ENCODE assay signal across 20 cellular contexts in genomic region chr16:51024703-51025102, GRCh38.
DNase-seq lines count a peak whose midpoint lies in the region; ATAC-seq and TF ChIP-seq lines count a peak whose summit lies in the region.
"Had no signal": no experiment of that assay in that cellular context is flagged by ENCODE, and none has a peak within 500 bp of the region (broad histone marks: within the 10 kb centered on the region; RNA-seq: fewer than 3 reads in every experiment).

No MANE protein-coding gene starts in this region.

- H3K4me1 Mint-ChIP-seq in WTC11, result peaks cover 21% of the 10 kb centered on the region
- peaks cover 15% of the 10 kb centered on the region for H3K4me1 Mint-ChIP-seq in progenitor cell of endocrine pancreas (ENCODE audit: low read depth)
- H3K4me1 Mint-ChIP-seq: CD4-positive, CD25-positive, alpha-beta regulatory T cell; CD8-positive, alpha-beta memory T cell had no signal

- DNase-seq in NCI-H748 (lab: John Stamatoyannopoulos, UW; ENCODE audit: unreplicated experiment) (peak; percentile 5), NCI-H748 treated with DMSO at 0.1 percent for 48 hours (lab: John Stamatoyannopoulos, UW) (no peak), NCI-H146 treated with DMSO at 0.1 percent for 48 hours (lab: John Stamatoyannopoulos, UW; ENCODE audit: unreplicated experiment) (peak; percentile 91), WTC11 (ENCODE audit: low spot score) (no peak), progenitor cell of endocrine pancreas (ENCODE audit: low spot score, unreplicated experiment) (no peak), SW 1271 (lab: John Stamatoyannopoulos, UW) (no peak), Ammon's horn (ENCODE audit: low spot score) (no peak)
- DNase-seq: BE2C; C1 segment of cervical spinal cord; Caco-2; CD4-positive, CD25-positive, alpha-beta regulatory T cell; CD8-positive, alpha-beta memory T cell; DMS153; DMS79; GF-D8; GOT3; H7; HFFc6 had no signal

- ATAC-seq in WTC11 (peak; percentile 75), HG03095 (IDR thresholded peaks at IDR 0.05; ENCODE audit: unreplicated experiment) (no peak)
- ATAC-seq: HCT116 had no signal

- H3K4me3 Mint-ChIP-seq in WTC11 (no peak overlapping the region), progenitor cell of endocrine pancreas (ENCODE audit: low read depth) (no peak overlapping the region)
- H3K4me3 Mint-ChIP-seq: CD4-positive, CD25-positive, alpha-beta regulatory T cell; CD8-positive, alpha-beta memory T cell; HFFc6 had no signal

- no peak for TF ChIP-seq CTCF in WTC11 (IDR thresholded peaks at IDR 0.05)
- TF ChIP-seq CTCF in progenitor cell of endocrine pancreas (IDR thresholded peaks at IDR 0.05; ENCODE audit: unreplicated experiment), result no peak

- H3K27me3 Mint-ChIP-seq in WTC11 (ENCODE audit: low read depth) (peaks cover 3% of the 10 kb centered on the region), progenitor cell of endocrine pancreas (peaks cover 10% of the 10 kb centered on the region)

- H3K27ac Mint-ChIP-seq in WTC11 (no peak overlapping the region; the same call in 1 of the 2 replicates), progenitor cell of endocrine pancreas (peak overlapping the region; percentile 45)
- H3K27ac Mint-ChIP-seq: CD4-positive, CD25-positive, alpha-beta regulatory T cell; CD8-positive, alpha-beta memory T cell; HFFc6 had no signal

- CTCF ChIA-PET in WTC11 (lab: Charles Lee), result no interaction called here

- H3K36me3 Mint-ChIP-seq in WTC11 (no peaks in the 10 kb centered on the region), progenitor cell of endocrine pancreas (ENCODE audit: insufficient read depth) (no peaks in the 10 kb centered on the region)
- H3K36me3 Mint-ChIP-seq: CD4-positive, CD25-positive, alpha-beta regulatory T cell; CD8-positive, alpha-beta memory T cell had no signal

- H3K9me3 Mint-ChIP-seq in WTC11 (no peaks in the 10 kb centered on the region; the same call in 1 of the 2 replicates), progenitor cell of endocrine pancreas (ENCODE audit: low read depth) (no peaks in the 10 kb centered on the region)

- POLR2A ChIA-PET in WTC11 (lab: Charles Lee), result no interaction called here

TF ChIP-seq in WTC11, 78 proteins besides CTCF, POLR2A, EP300 and RAD21:
- TF ChIP-seq KAT7 (CRISPR knock-in tag; IDR thresholded peaks at IDR 0.05; ENCODE audit: borderline replicate concordance), result no peak
- no peak for TF ChIP-seq ATF3 (CRISPR knock-in tag; conservative IDR thresholded peaks at IDR 0.05)
- TF ChIP-seq ARID4B (CRISPR knock-in tag; IDR thresholded peaks at IDR 0.05; ENCODE audit: borderline replicate concordance), result no peak
- TF ChIP-seq GRHL2 (CRISPR knock-in tag; IDR thresholded peaks at IDR 0.05; ENCODE audit: insufficient replicate concordance, severe bottlenecking), result no peak
- no peak for TF ChIP-seq GTF2I (CRISPR knock-in tag; conservative IDR thresholded peaks at IDR 0.05)
TF ChIP-seq in WTC11: peak in this region for 0.

Comparison
In these comparisons a context has a peak if more than half of its experiments do, and no peak if none do; other contexts are left out.
1. DNase-seq: peak in NCI-H748 (single experiment) and NCI-H146 treated with DMSO at 0.1 percent for 48 hours (single experiment); none in NCI-H748 treated with DMSO at 0.1 percent for 48 hours (single experiment), WTC11 (single experiment), progenitor cell of endocrine pancreas (single experiment), SW 1271 (0 of 2) and Ammon's horn (single experiment).